In the genomic region with DNA sequence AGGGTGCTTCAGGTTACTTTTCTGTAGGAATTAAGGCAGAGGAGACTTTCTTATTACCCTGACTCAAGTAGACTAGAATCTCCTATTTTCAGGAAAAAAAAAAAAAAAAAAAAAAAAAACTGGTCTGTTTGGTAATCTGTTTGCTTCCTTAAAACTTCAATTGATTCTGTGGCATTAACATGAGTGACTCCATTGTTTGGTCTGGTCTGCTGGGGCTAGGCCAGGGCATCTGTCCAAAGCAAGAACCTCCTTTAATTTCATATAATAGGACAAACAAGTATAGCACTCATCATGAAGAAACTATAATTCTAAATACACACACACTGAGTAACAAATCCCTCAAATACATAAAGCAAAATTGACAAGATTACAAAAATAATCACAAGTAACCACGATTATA, we compare ENCODE assay signal across 8 cellular contexts. TPM values are rescaled to one million over a fixed set of nuclear protein-coding genes. Genes with fewer than 3 reads are reported as not detected.
"Had no signal": no experiment of that assay in that cellular context is flagged by ENCODE, and none has a peak within 500 bp of the region (broad histone marks: within the 10 kb centered on the region; RNA-seq: fewer than 3 reads in every experiment).

No MANE protein-coding gene starts in this region.

- FAIRE-seq: H1, H54, HTR-8/SVneo had no signal

- H3K4me3 Mint-ChIP-seq: GM23338, H9 had no signal

- H3K4me2 ChIP-seq: GM23338 had no signal

- H3K4me3 ChIP-seq: GM23338 had no signal

- H3K9me3 Mint-ChIP-seq: GM23338, H9 had no signal

- H3K27ac Mint-ChIP-seq: GM23338 had no signal

- DNase-seq: HCEC 1CT, IMR-90 had no signal

RNA-seq across cellular contexts. Expression of a gene that starts 32.9 kb away (rescaled TPM):
- total RNA-seq: GM23338, H9, HT-29 had no signal
